Comparison of ENCODE assay signal across 8 cellular contexts in the genomic region with DNA sequence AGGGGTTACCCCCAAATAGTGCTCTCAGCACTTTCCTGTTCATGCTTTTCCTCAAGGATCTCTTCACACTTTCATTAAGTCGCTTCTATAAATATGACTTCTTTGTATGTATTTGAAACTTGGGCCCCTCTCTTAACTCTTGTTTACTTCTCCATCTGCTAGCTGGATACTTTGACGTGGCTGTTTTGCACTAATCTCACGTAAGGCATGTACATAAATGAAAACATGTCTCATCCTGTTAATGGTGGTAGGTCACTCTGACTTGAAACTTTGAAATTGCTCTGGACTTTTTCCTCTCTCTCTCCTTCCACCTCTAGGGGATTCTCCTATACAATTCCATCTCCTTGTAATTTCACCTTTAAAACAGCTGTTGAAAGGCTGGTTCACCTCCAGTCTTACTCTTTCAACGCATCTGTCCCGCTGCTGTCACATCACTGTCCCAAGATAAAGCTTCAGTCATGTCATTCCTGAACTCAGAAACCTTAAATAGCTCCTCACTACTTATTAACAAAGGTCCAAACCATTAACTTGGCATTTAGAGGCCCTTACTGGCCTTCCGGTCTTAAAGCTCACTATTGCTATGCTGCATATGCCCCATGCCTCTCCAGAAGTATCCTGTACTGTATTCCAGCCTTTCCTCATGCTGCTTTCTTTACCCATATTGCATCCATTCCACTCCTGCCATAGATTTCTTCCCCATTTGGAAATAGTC. TPM values are rescaled to one million over a fixed set of nuclear protein-coding genes. Genes with fewer than 3 reads are reported as not detected.
DNase-seq lines count a peak whose midpoint lies in the region; ATAC-seq and TF ChIP-seq lines count a peak whose summit lies in the region.

No MANE protein-coding gene starts in this region.

- peaks cover 2% of the 10 kb centered on the region; the same call in 1 of the 2 replicates for H3K36me3 ChIP-seq in IMR-90 (ENCODE audit: control insufficient read depth, insufficient read depth, low read length)
- peaks cover 4 to 8% of the 10 kb centered on the region in 2 donors for H3K36me3 ChIP-seq in mucosa of rectum (ENCODE audit: control insufficient read depth in 2 of 2, insufficient read depth in 2 of 2, low read length in 2 of 2)

- H3K18ac ChIP-seq in IMR-90 (ENCODE audit: low read depth, low read length) = peak overlapping the region; percentile 58; the same call in 1 of the 2 replicates

- peak overlapping the region; percentile 54; the same call in 1 of the 3 replicates for H2BK15ac ChIP-seq in IMR-90 (ENCODE audit: low read depth, low read length)

- peak overlapping the region; percentile 95 for H3K9ac ChIP-seq in IMR-90 (ENCODE audit: low read depth, low read length)
- H3K9ac ChIP-seq in mucosa of rectum (ENCODE audit: low read depth in 1 of 2, low read length in 2 of 2) = peak overlapping the region; percentile 98 to 99

- H3K4me2 ChIP-seq in IMR-90 (ENCODE audit: low read depth, low read length) = peak overlapping the region; percentile 88

- intact Hi-C loops in IMR-90 (cut with micrococcal nuclease) = no loop called here

- H3K14ac ChIP-seq in IMR-90 (replicated peaks; ENCODE audit: low read depth, low read length) = peak overlapping the region; percentile 61; the same call in 1 of the 2 replicates

- H2AK5ac ChIP-seq in IMR-90 (ENCODE audit: low read depth, low read length) = peak overlapping the region; percentile 5; the same call in 1 of the 2 replicates

- peak overlapping the region; percentile 77 to 89; a peak in 3 of 4 replicates for H4K8ac ChIP-seq in IMR-90 (ENCODE audit: low read depth in 2 of 2, low read length in 2 of 2)

- TF ChIP-seq RAD21 in IMR-90 (IDR thresholded peaks at IDR 0.05; ENCODE audit: low read length) = no peak

- H2BK20ac ChIP-seq in IMR-90 (ENCODE audit: low read depth, low read length) = no peak overlapping the region

- H2AFZ ChIP-seq in IMR-90 (replicated peaks; ENCODE audit: low read length, poor library complexity) = no peak overlapping the region

- WGBS in IMR-90 (ENCODE audit: extremely low coverage in 2 of 2, insufficient read length in 1 of 2), 2 experiments = 43% methylated on average over 2 of the region's 6 CpGs; no CpG with 5 or more reads in 1 of the 2 experiments

- peak overlapping the region; percentile 97 for H2BK5ac ChIP-seq in IMR-90 (ENCODE audit: low read depth, low read length, poor library complexity, severe bottlenecking)

- dilution Hi-C loops in IMR-90 (cut with HindIII; ENCODE audit: low sequenced_read_pairs, unreplicated experiment) = no loop called here

- TF ChIP-seq POLR2A in IMR-90 (IDR thresholded peaks at IDR 0.05; ENCODE audit: low read depth, low read length) = no peak; the same call in 1 of the 2 replicates

- TF ChIP-seq CTCF in IMR-90 (conservative IDR thresholded peaks at IDR 0.05; ENCODE audit: low read depth, low read length) (no peak), cardiac fibroblast (IDR thresholded peaks at IDR 0.05; ENCODE audit: low read depth, low read length) (no peak), GM13976 (IDR thresholded peaks at IDR 0.05; ENCODE audit: borderline replicate concordance, control extremely low read depth, extremely low read depth, insufficient read depth, missing control alignments) (no peak)

- H3K4ac ChIP-seq in IMR-90 (ENCODE audit: low read depth, low read length) = peak overlapping the region; percentile 47

- peak; percentile 55 for DNase-seq in ACHN
- peak; percentile 41 for DNase-seq in IMR-90
- DNase-seq in cardiac fibroblast (ENCODE audit: low read depth in 2 of 2) = peak; percentile 22 to 30
- no peak for DNase-seq in stimulated activated CD4-positive, alpha-beta T cell treated with anti-CD3 and anti-CD28 coated beads, Interleukin-4, amount 100 ng/mL, for 24 hours
- no peak for DNase-seq in GM13976 (ENCODE audit: low spot score)
- DNase-seq in stimulated activated naive CD4-positive, alpha-beta T cell treated with Interleukin-2 at 50 U/mL for 16 hours (lab: John Stamatoyannopoulos, UW) = no peak

- H4K20me1 ChIP-seq in IMR-90 (ENCODE audit: insufficient read depth, low read length) = no peaks in the 10 kb centered on the region

- CTCF ChIA-PET in IMR-90 (lab: Yijun Ruan, JAX) = interaction anchor here (1.1 to 1.3 kb wide), 2 partner anchors 21 to 26 kb away, joined by 3 read pairs; no protein-coding TSS in a partner anchor

- peak overlapping the region; percentile 55; the same call in 1 of the 2 replicates for H3K56ac ChIP-seq in IMR-90 (ENCODE audit: extremely low read depth, insufficient read depth, low read length)

- H3K4me1 ChIP-seq in IMR-90 (ENCODE audit: control insufficient read depth, insufficient read depth, low read length) (peaks cover 3% of the 10 kb centered on the region; the same call in 1 of the 2 replicates), mucosa of rectum (ENCODE audit: control insufficient read depth in 2 of 2, insufficient read depth in 2 of 2, low read length in 2 of 2) (peaks cover 15 to 24% of the 10 kb centered on the region in 2 donors)

- peaks cover 14 to 31% of the 10 kb centered on the region in 2 experiments for H3K79me1 ChIP-seq in IMR-90 (ENCODE audit: low read depth in 1 of 2, low read length in 2 of 2)

- peak overlapping the region; percentile 77; the same call in 1 of the 2 replicates for H4K5ac ChIP-seq in IMR-90 (ENCODE audit: low read depth, low read length)

- POLR2A ChIA-PET in IMR-90 (lab: Charles Lee; ENCODE audit: unreplicated experiment) = interaction anchor here (0.6 to 1.0 kb wide), 2 partner anchors 11 to 936 kb away, joined by 3 to 8 read pairs; no protein-coding TSS in a partner anchor

- H4K91ac ChIP-seq in IMR-90 (ENCODE audit: insufficient read depth, low read depth, low read length) = 0 out of 2 replicates have a peak overlapping the region, but pooled peaks have one; percentile 2

- no peaks in the 10 kb centered on the region for H3K9me1 ChIP-seq in IMR-90 (ENCODE audit: insufficient read depth, low read length)

- H3K4me3 ChIP-seq in IMR-90 (ENCODE audit: insufficient read depth, low read depth, low read length) (peak overlapping the region; percentile 67), cardiac fibroblast (replicated peaks in 1 of 2; ENCODE audit: low read depth in 2 of 2, low read length in 2 of 2) (peak overlapping the region; percentile 92 to 95), mucosa of rectum (ENCODE audit: low read length in 2 of 2) (peak overlapping the region; percentile 95 to 98)

- peak overlapping the region; percentile 15 for H3K23ac ChIP-seq in IMR-90 (ENCODE audit: low read depth, low read length)

- H3K9me3 ChIP-seq in IMR-90 (ENCODE audit: control insufficient read depth, insufficient read depth, low read length) (no peaks in the 10 kb centered on the region), mucosa of rectum (ENCODE audit: control insufficient read depth in 2 of 2, low read length in 2 of 2) (no peaks in the 10 kb centered on the region)

- ATAC-seq in IMR-90 (ENCODE audit: low read depth) (no peak), HG02840 (IDR thresholded peaks at IDR 0.05; ENCODE audit: low FRiP score, unreplicated experiment) (no peak)

- no peaks in the 10 kb centered on the region for H3K27me3 ChIP-seq in IMR-90 (ENCODE audit: control insufficient read depth, insufficient read depth, low read length)
- H3K27me3 ChIP-seq in mucosa of rectum (ENCODE audit: control insufficient read depth in 2 of 2, insufficient read depth in 2 of 2, low read length in 2 of 2) = no peaks in the 10 kb centered on the region

- peak overlapping the region; percentile 10; the same call in 1 of the 2 replicates for H2BK120ac ChIP-seq in IMR-90 (ENCODE audit: low read depth, low read length)

- BruUV-seq in IMR-90 (replicated peaks; lab: Mats Ljungman, UMichigan) = TSS peak; percentile 81

- H2AK9ac ChIP-seq in IMR-90 (replicated peaks; ENCODE audit: low read depth, low read length, poor library complexity) = peak overlapping the region; percentile 4

- H3K27ac ChIP-seq in IMR-90 (ENCODE audit: insufficient read depth, low read length) = peak overlapping the region; percentile 73
- H3K27ac ChIP-seq in mucosa of rectum (ENCODE audit: low read depth in 2 of 2, low read length in 2 of 2) = peak overlapping the region; percentile 99 to 100

- in situ Hi-C loops in ACHN (cut with HindIII; ENCODE audit: low pct_ligation_motif_present, low pct_unique_long_range_greater_than_20kb, low sequenced_read_pairs) = no loop called here
- in situ Hi-C loops in IMR-90 (cut with MboI; ENCODE audit: low sequenced_read_pairs) = no loop called here
- in situ Hi-C loops in GM13976 (cut with MboI; ENCODE audit: low sequenced_read_pairs, unreplicated experiment) = no loop called here

TF ChIP-seq in IMR-90, 13 proteins besides CTCF, POLR2A, EP300 and RAD21:
- TF ChIP-seq CEBPB (IDR thresholded peaks at IDR 0.05; ENCODE audit: low read depth, low read length) (no peak), RFX5 (IDR thresholded peaks at IDR 0.05; ENCODE audit: low read depth, low read length) (no peak), BHLHE40 (IDR thresholded peaks at IDR 0.05; ENCODE audit: low read depth, low read length) (no peak), MAFK (IDR thresholded peaks at IDR 0.05; ENCODE audit: low read depth, low read length) (no peak)

RNA-seq across cellular contexts. Expression of gene BLOC1S6, which starts 1.2 kb away (rescaled TPM):
- 40.9 and 78.3 TPM in 2 replicates for total RNA-seq in IMR-90 (2012; rRNA removed)
- polyA plus RNA-seq in IMR-90 (2012; rRNA removed) = 17.9 and 21.7 TPM in 2 replicates
- 7.2 and 12.0 TPM in 2 replicates for polyA plus RNA-seq in IMR-90 (2012; cell fraction: cytosol; rRNA removed)
- polyA plus RNA-seq in IMR-90 (2012; cell fraction: nucleus; rRNA removed; ENCODE audit: low replicate concordance) = 2.2 and 9.9 TPM in 2 replicates

RNA-seq across cellular contexts. Expression of gene SQOR, which starts 46.5 kb away (rescaled TPM):
- total RNA-seq in IMR-90 (2012; rRNA removed) = 39.2 and 40.3 TPM in 2 replicates
- 21.2 and 22.1 TPM in 2 replicates for polyA plus RNA-seq in IMR-90 (2012; rRNA removed)
- 18.5 and 19.9 TPM in 2 replicates for polyA plus RNA-seq in IMR-90 (2012; cell fraction: cytosol; rRNA removed)
- 7.4 and 18.0 TPM in 2 replicates for polyA plus RNA-seq in IMR-90 (2012; cell fraction: nucleus; rRNA removed; ENCODE audit: low replicate concordance)

Comparison
In these comparisons a context has a peak if more than half of its experiments do, and no peak if none do; other contexts are left out.
1. DNase-seq: peak in ACHN (single experiment), IMR-90 (single experiment) and cardiac fibroblast (2 of 2); none in stimulated activated CD4-positive, alpha-beta T cell treated with anti-CD3 and anti-CD28 coated beads, Interleukin-4, amount 100 ng/mL, for 24 hours (single experiment), GM13976 (single experiment) and stimulated activated naive CD4-positive, alpha-beta T cell treated with Interleukin-2 at 50 U/mL for 16 hours (single experiment).
2. Peak in every context shown above with its lines, with median percentiles within 50 percentile points of each other: H3K4me3 ChIP-seq.